Comparison of ENCODE assay signal across 7 cellular contexts in the genomic region with DNA sequence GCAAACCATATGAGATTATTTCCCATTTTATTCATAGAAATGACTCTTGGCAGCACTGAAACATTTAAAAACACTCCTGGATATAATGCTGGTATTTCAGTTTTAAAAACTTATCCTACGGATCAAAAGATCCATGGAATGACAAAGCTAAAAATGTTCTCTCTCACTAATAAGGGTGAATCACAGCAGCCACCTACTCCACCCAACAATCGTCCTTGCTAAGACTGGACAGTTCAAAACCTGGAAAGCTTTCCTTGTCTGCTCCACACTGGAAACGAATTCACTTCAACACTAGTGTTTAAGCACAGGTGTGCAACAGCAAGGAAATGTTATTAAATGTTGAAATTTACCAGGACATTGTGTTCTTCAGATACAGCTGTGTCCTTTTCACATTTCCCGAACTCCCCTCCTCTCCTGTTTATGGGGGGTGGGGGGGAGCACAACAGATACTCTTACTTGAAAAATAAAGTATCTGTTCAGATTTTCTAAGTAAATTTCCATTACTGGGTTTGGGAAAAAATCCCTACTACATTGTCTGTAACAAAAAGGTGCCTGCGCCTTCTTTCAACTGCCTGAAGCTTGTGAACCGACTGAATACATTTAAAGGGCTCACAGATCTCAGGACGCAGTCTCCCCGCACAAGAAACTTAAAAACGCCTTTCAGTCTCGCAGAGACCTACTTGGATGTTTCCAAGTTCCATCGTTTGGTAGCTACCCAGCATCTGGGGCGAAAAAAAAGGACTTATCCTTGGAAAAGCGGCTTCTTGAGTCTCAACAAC. TPM values are rescaled to one million over a fixed set of nuclear protein-coding genes. Genes with fewer than 3 reads are reported as not detected.
DNase-seq lines count a peak whose midpoint lies in the region; ATAC-seq and TF ChIP-seq lines count a peak whose summit lies in the region.

No MANE protein-coding gene starts in this region.

- H3K4me3 ChIP-seq in GM23248 = peak overlapping the region; percentile 94
- peak overlapping the region; percentile 89 for H3K4me3 ChIP-seq in PC-3 (ENCODE audit: low read length)
- peak overlapping the region; percentile 94 for H3K4me3 ChIP-seq in endocrine pancreas (ENCODE audit: control insufficient read depth, insufficient read depth, low read length)

- POLR2A ChIA-PET in PC-3 (lab: Charles Lee; ENCODE audit: unreplicated experiment) = interaction anchor here (0.6 to 3.0 kb wide), 8 partner anchors 38 to 708 kb away, joined by 3 to 13 read pairs (median 3); a partner anchor contains a TSS

- peak overlapping the region; percentile 92 for H3K4me2 ChIP-seq in GM23248 (ENCODE audit: unreplicated experiment)
- H3K4me2 ChIP-seq in PC-3 (ENCODE audit: low read length) = peak overlapping the region; percentile 93

- H3K79me2 ChIP-seq in GM23248 (ENCODE audit: insufficient read depth) = peaks cover 60% of the 10 kb centered on the region
- peaks cover 60% of the 10 kb centered on the region for H3K79me2 ChIP-seq in PC-3 (ENCODE audit: low read length)

- H3K27ac Mint-ChIP-seq in natural killer cell = peak overlapping the region; percentile 94 to 97

- H3F3A ChIP-seq in GM23248 (ENCODE audit: insufficient read depth) = peaks cover 45% of the 10 kb centered on the region
- H3F3A ChIP-seq in PC-3 (ENCODE audit: low read length, unreplicated experiment) = no peaks in the 10 kb centered on the region

- H3K36me3 ChIP-seq in GM23248 (ENCODE audit: low read depth) = peaks cover 20% of the 10 kb centered on the region
- peaks cover 36% of the 10 kb centered on the region for H3K36me3 ChIP-seq in PC-3 (ENCODE audit: low read depth, low read length)
- no peaks in the 10 kb centered on the region for H3K36me3 ChIP-seq in endocrine pancreas (ENCODE audit: control insufficient read depth, insufficient read depth, low read length)

- BruUV-seq in PC-3 (replicated peaks; lab: Mats Ljungman, UMichigan) = TSS peak; percentile 59

- H3K4me1 ChIP-seq in GM23248 (ENCODE audit: insufficient read depth) (peaks cover 39% of the 10 kb centered on the region), PC-3 (ENCODE audit: insufficient read depth, low read length) (peaks cover 27% of the 10 kb centered on the region), endocrine pancreas (ENCODE audit: control insufficient read depth, insufficient read depth, low read length) (peaks cover 12% of the 10 kb centered on the region)

- no peaks in the 10 kb centered on the region for H3K27me3 Mint-ChIP-seq in natural killer cell (ENCODE audit: low read depth in 2 of 2)

- H4K20me1 ChIP-seq in GM23248 (ENCODE audit: insufficient read depth) = peaks cover 12% of the 10 kb centered on the region; the same call in 1 of the 2 replicates
- peaks cover 55% of the 10 kb centered on the region for H4K20me1 ChIP-seq in PC-3 (ENCODE audit: low read length)

- no peak overlapping the region for H2AFZ ChIP-seq in GM23248
- H2AFZ ChIP-seq in PC-3 (ENCODE audit: low read length) = no peak overlapping the region

- in situ Hi-C loops in GM23248 (cut with MboI) = no loop called here

- CTCF ChIA-PET in PC-3 (lab: Charles Lee) = interaction anchor here (0.6 to 1.2 kb wide), 2 partner anchors 74 to 419 kb away, joined by 3 to 4 read pairs; no protein-coding TSS in a partner anchor

- intact Hi-C loops in PC-3 (cut with micrococcal nuclease) = loop anchor here (2.0 kb wide), 2 partner anchors 21 to 73 kb away; no protein-coding TSS in a partner anchor
- intact Hi-C loops in natural killer cell (cut with micrococcal nuclease) = no loop called here

- peak overlapping the region; percentile 96 for H3K4me3 Mint-ChIP-seq in natural killer cell

- peak overlapping the region; percentile 97 for H3K9ac ChIP-seq in GM23248
- H3K9ac ChIP-seq in PC-3 (ENCODE audit: low read length) = peak overlapping the region; percentile 94
- peak overlapping the region; percentile 99 for H3K9ac ChIP-seq in endocrine pancreas (ENCODE audit: control insufficient read depth, insufficient read depth, low read length)

- H3K27me3 ChIP-seq in GM23248 (replicated peaks; ENCODE audit: insufficient read depth) (no peaks in the 10 kb centered on the region), PC-3 (ENCODE audit: low read length) (no peaks in the 10 kb centered on the region), endocrine pancreas (ENCODE audit: control insufficient read depth, insufficient read depth, low read length) (no peaks in the 10 kb centered on the region)

- ATAC-seq in PC-3 (no peak), natural killer cell (no peak), HG03175 (IDR thresholded peaks at IDR 0.05; ENCODE audit: unreplicated experiment) (no peak), GM21825 (IDR thresholded peaks at IDR 0.05; ENCODE audit: unreplicated experiment) (no peak)

- 1% methylated on average over 13 of the region's 13 CpGs for WGBS in GM23248 (ENCODE audit: low coverage in 1 of 2, low lambda C conversion rate in 2 of 2, missing lambda C conversion rate in 2 of 2), 2 experiments

- DNase-seq in GM23248 (peak; percentile 91), PC-3 (peak; percentile 51), natural killer cell (no peak), HPDE6-E6E7 (ENCODE audit: extremely low spot score) (no peak)

- peaks cover 63 to 68% of the 10 kb centered on the region in 2 donors for H3K4me1 Mint-ChIP-seq in natural killer cell

- peaks cover 17% of the 10 kb centered on the region for H3K36me3 Mint-ChIP-seq in natural killer cell

- no peaks in the 10 kb centered on the region for H3K9me3 ChIP-seq in GM23248 (ENCODE audit: low read depth)
- no peaks in the 10 kb centered on the region for H3K9me3 ChIP-seq in PC-3 (ENCODE audit: low read length)
- H3K9me3 ChIP-seq in endocrine pancreas (ENCODE audit: control insufficient read depth, low read length) = no peaks in the 10 kb centered on the region

- H3K27ac ChIP-seq in GM23248 = peak overlapping the region; percentile 95
- peak overlapping the region; percentile 78 for H3K27ac ChIP-seq in PC-3 (ENCODE audit: low read length)

- no peaks in the 10 kb centered on the region for H3K9me3 Mint-ChIP-seq in natural killer cell

- no peaks in the 10 kb centered on the region for H3K9me2 ChIP-seq in GM23248 (ENCODE audit: insufficient read depth)
- no peaks in the 10 kb centered on the region for H3K9me2 ChIP-seq in PC-3 (replicated peaks; ENCODE audit: low read length)

- TF ChIP-seq CTCF in PC-3 (conservative IDR thresholded peaks at IDR 0.05; ENCODE audit: low read depth, low read length) = no peak
- TF ChIP-seq CTCF in natural killer cell (IDR thresholded peaks at IDR 0.05) = no peak

RNA-seq across cellular contexts. Expression of a gene that starts 1.4 kb away (rescaled TPM):
- 397 and 400 TPM in 2 replicates for total RNA-seq in GM23248 (2014; rRNA removed; shearing (Covaris generic))
- 694 and 728 TPM in 2 replicates for polyA plus RNA-seq in GM23248 (2016; fragmentation: Nextera tagmentation; extraction: Ambion mirVana)
- total RNA-seq in PC-3 (2014; rRNA removed) (354 and 377 TPM in 2 replicates), natural killer cell (100 to 1,000 TPM; 227 to 240 (median 238) TPM)

Comparison
In these comparisons a context has a peak if more than half of its experiments do, and no peak if none do; other contexts are left out.
1. DNase-seq: peak in GM23248 (single experiment) and PC-3 (single experiment); none in natural killer cell (single experiment) and HPDE6-E6E7 (single experiment).
2. Peak in every context shown above with its lines, with median percentiles within 50 percentile points of each other: H3K4me3 ChIP-seq and H3K9ac ChIP-seq.